8 cellular contexts compared by ENCODE assay signal in genomic region chr12:53320352-53321195, GRCh38. TPM values are rescaled to one million over a fixed set of nuclear protein-coding genes. Genes with fewer than 3 reads are reported as not detected.
DNase-seq lines count a peak whose midpoint lies in the region; ATAC-seq, FAIRE-seq and TF ChIP-seq lines count a peak whose summit lies in the region.

No MANE protein-coding gene starts in this region.

- H3K27me3 Mint-ChIP-seq in activated T-cell treated with anti-CD3 and anti-CD28 coated beads, Interleukin-2, amount 50 U/mL, for 4 hours (ENCODE audit: low read depth) = no peaks in the 10 kb centered on the region

- TF ChIP-seq RAD21 in liver (IDR thresholded peaks at IDR 0.05) = no peak

- peaks cover 3 to 32% (median 26%) of the 10 kb centered on the region in 4 donors for H3K4me1 ChIP-seq in liver (ENCODE audit: control insufficient read depth in 4 of 4, insufficient read depth in 4 of 4, low read length in 3 of 4)
- H3K4me1 ChIP-seq in tibial artery = peaks cover 8 to 42% (median 23%) of the 10 kb centered on the region in 4 donors

- H3K27me3 ChIP-seq in liver (ENCODE audit: control insufficient read depth in 4 of 4, insufficient read depth in 4 of 4, low read length in 3 of 4) = no peaks in the 10 kb centered on the region
- H3K27me3 ChIP-seq in tibial artery = no peaks in the 10 kb centered on the region

- no peaks in the 10 kb centered on the region for H3K9me3 ChIP-seq in liver (ENCODE audit: control insufficient read depth in 4 of 4, low read length in 3 of 4)
- H3K9me3 ChIP-seq in tibial artery = no peaks in the 10 kb centered on the region

- ATAC-seq in activated T-cell treated with anti-CD3 and anti-CD28 coated beads, Interleukin-2, amount 50 U/mL, for 4 hours = no peak
- no peak for ATAC-seq in GM21825 (IDR thresholded peaks at IDR 0.05; ENCODE audit: unreplicated experiment)
- ATAC-seq in GM21447 (IDR thresholded peaks at IDR 0.05; ENCODE audit: unreplicated experiment) = no peak

- TF ChIP-seq POLR2A in GM12891 (IDR thresholded peaks at IDR 0.05; ENCODE audit: low read depth, low read length) = no peak

- TF ChIP-seq CTCF in astrocyte of the spinal cord (IDR thresholded peaks at IDR 0.05; ENCODE audit: low read depth, low read length) = no peak
- TF ChIP-seq CTCF in liver (IDR thresholded peaks at IDR 0.05; ENCODE audit: low read depth, low read length, missing input control) = no peak
- no peak for TF ChIP-seq CTCF in tibial artery (IDR thresholded peaks at IDR 0.05)

- WGBS in liver = 45% methylated on average over 10 of the region's 10 CpGs

- FAIRE-seq in GM12891 (lab: Jason Lieb, UNC) = no peak

- H3K27ac ChIP-seq in liver (ENCODE audit: low read depth in 1 of 2, low read length in 2 of 2) = peak overlapping the region; percentile 87 to 96
- peak overlapping the region; percentile 73 to 91 for H3K27ac ChIP-seq in tibial artery

- peaks cover 0 to 15% (median 10%) of the 10 kb centered on the region in 4 donors for H3K36me3 ChIP-seq in liver (ENCODE audit: control insufficient read depth in 4 of 4, insufficient read depth in 3 of 4, low read depth in 1 of 4, low read length in 3 of 4)
- peaks cover 0 to 31% (median 14%) of the 10 kb centered on the region in 3 donors for H3K36me3 ChIP-seq in tibial artery

- H3K36me3 Mint-ChIP-seq in activated T-cell treated with anti-CD3 and anti-CD28 coated beads, Interleukin-2, amount 50 U/mL, for 4 hours (ENCODE audit: insufficient read depth) = peaks cover 10% of the 10 kb centered on the region

- H3K4me3 ChIP-seq in astrocyte of the spinal cord (ENCODE audit: low read depth, low read length) = peak overlapping the region; percentile 77
- peak overlapping the region; percentile 61 to 90 (median 71) for H3K4me3 ChIP-seq in liver (ENCODE audit: low read depth in 1 of 3, low read length in 3 of 3)
- H3K4me3 ChIP-seq in tibial artery = peak overlapping the region; percentile 59 to 70

- peak overlapping the region; percentile 76 to 90 for H3K9ac ChIP-seq in liver (ENCODE audit: low read depth in 1 of 2, low read length in 2 of 2)

- intact Hi-C loops in tibial artery (cut with DNase I; ENCODE audit: low total_unique reads) = no loop called here

- H3K4me1 Mint-ChIP-seq in activated T-cell treated with anti-CD3 and anti-CD28 coated beads, Interleukin-2, amount 50 U/mL, for 4 hours (ENCODE audit: low read depth) = peaks cover 37% of the 10 kb centered on the region

- no peaks in the 10 kb centered on the region for H3K9me3 Mint-ChIP-seq in activated T-cell treated with anti-CD3 and anti-CD28 coated beads, Interleukin-2, amount 50 U/mL, for 4 hours

- peak overlapping the region; percentile 94 for H3K4me3 Mint-ChIP-seq in activated T-cell treated with anti-CD3 and anti-CD28 coated beads, Interleukin-2, amount 50 U/mL, for 4 hours

- in situ Hi-C loops in astrocyte of the spinal cord (cut with HindIII; ENCODE audit: low sequenced_read_pairs) = no loop called here

- DNase-seq in activated T-cell treated with anti-CD3 and anti-CD28 coated beads, Interleukin-2, amount 50 U/mL, for 4 hours = no peak
- no peak for DNase-seq in activated T-cell treated with anti-CD3 and anti-CD28 coated beads for 4 hours
- DNase-seq in astrocyte of the spinal cord (ENCODE audit: low read depth, low spot score) = peak; percentile 12
- no peak for DNase-seq in tibial artery
- no peak for DNase-seq in GM12891 (ENCODE audit: insufficient read length, low spot score)

TF ChIP-seq in liver, 16 proteins besides CTCF, POLR2A, EP300 and RAD21:
- TF ChIP-seq TAF1 (conservative IDR thresholded peaks at IDR 0.05) (peak; percentile 6), GABPA (IDR thresholded peaks at IDR 0.05 in 1 of 2, conservative IDR thresholded peaks at IDR 0.05 in 1 of 2) (no peak), HNF4G (IDR thresholded peaks at IDR 0.05) (no peak)

TF ChIP-seq in GM12891, 5 proteins besides CTCF, POLR2A, EP300 and RAD21:
- no peak for TF ChIP-seq POLR2AphosphoS5 (IDR thresholded peaks at IDR 0.05; ENCODE audit: low read depth, low read length)
- no peak for TF ChIP-seq POU2F2 (IDR thresholded peaks at IDR 0.05; ENCODE audit: low read depth, low read length)
- no peak for TF ChIP-seq PAX5 (IDR thresholded peaks at IDR 0.05; ENCODE audit: insufficient read depth, low read length, severe bottlenecking)
- no peak for TF ChIP-seq SPI1 (IDR thresholded peaks at IDR 0.05; ENCODE audit: low read depth, low read length)
- TF ChIP-seq TAF1 (IDR thresholded peaks at IDR 0.05; ENCODE audit: low read depth, low read length) = no peak

RNA-seq across cellular contexts. Expression of gene AAAS, which starts 0.8 kb away (rescaled TPM):
- total RNA-seq in activated T-cell treated with anti-CD3 and anti-CD28 coated beads, Interleukin-2, amount 50 U/mL, for 4 hours = 10 to 100 TPM; 84.6 to 95.9 (median 91.2) TPM
- total RNA-seq in liver = 10 to 100 TPM; 25.4 to 37.0 TPM
- 10 to 100 TPM; 17.3 to 18.8 TPM for polyA plus RNA-seq in liver
- 41.1 TPM for polyA plus RNA-seq in GM12891 (2012; ENCODE audit: low read depth, missing spikeins)

RNA-seq across cellular contexts. Expression of gene SP7, which starts 15.6 kb away (rescaled TPM):
- not detected for total RNA-seq in activated T-cell treated with anti-CD3 and anti-CD28 coated beads, Interleukin-2, amount 50 U/mL, for 4 hours
- total RNA-seq in liver = not detected
- not detected for polyA plus RNA-seq in liver
- not detected for polyA plus RNA-seq in GM12891 (2012; ENCODE audit: low read depth, missing spikeins)

RNA-seq across cellular contexts. Expression of gene MYG1, which starts 21.1 kb away (rescaled TPM):
- 100 to 1,000 TPM; 121 to 149 (median 128) TPM for total RNA-seq in activated T-cell treated with anti-CD3 and anti-CD28 coated beads, Interleukin-2, amount 50 U/mL, for 4 hours
- total RNA-seq in liver = 10 to 100 TPM; 15.0 to 18.8 TPM
- polyA plus RNA-seq in liver = 10 to 100 TPM; 19.8 to 28.0 TPM
- 57.8 TPM for polyA plus RNA-seq in GM12891 (2012; ENCODE audit: low read depth, missing spikeins)

RNA-seq across cellular contexts. Expression of gene PFDN5, which starts 25.2 kb away (rescaled TPM):
- 100 to 1,000 TPM; 393 to 403 (median 400) TPM for total RNA-seq in activated T-cell treated with anti-CD3 and anti-CD28 coated beads, Interleukin-2, amount 50 U/mL, for 4 hours
- total RNA-seq in liver = 100 to 1,000 TPM; 118 to 176 TPM
- polyA plus RNA-seq in liver = 100 to 1,000 TPM; 237 to 245 TPM
- polyA plus RNA-seq in GM12891 (2012; ENCODE audit: low read depth, missing spikeins) = 829 TPM

RNA-seq across cellular contexts. Expression of gene ESPL1, which starts 52.5 kb away (rescaled TPM):
- 10 to 100 TPM; 19.9 to 21.9 (median 20.0) TPM for total RNA-seq in activated T-cell treated with anti-CD3 and anti-CD28 coated beads, Interleukin-2, amount 50 U/mL, for 4 hours
- 10 to 100 TPM in 1 of 2 donors, 1 to 10 TPM in 1; 3.4 to 19.3 TPM for total RNA-seq in liver
- polyA plus RNA-seq in liver = 1 to 10 TPM; 2.8 to 3.9 TPM
- 11.6 TPM for polyA plus RNA-seq in GM12891 (2012; ENCODE audit: low read depth, missing spikeins)

Comparison
In these comparisons a context has a peak if more than half of its experiments do, and no peak if none do; other contexts are left out.
1. RNA of gene MYG1, which starts 21.1 kb away (total RNA-seq): 121 to 149 TPM in activated T-cell treated with anti-CD3 and anti-CD28 coated beads, Interleukin-2, amount 50 U/mL, for 4 hours; 15.0 to 18.8 TPM in liver; every median in the first group is over 4 times any median in the second.
2. Peak in every context shown above with its lines, with median percentiles within 50 percentile points of each other: H3K4me3 ChIP-seq.